In genomic region chr4:127849505-127850234, GRCh38 we compare ENCODE assay signal across 24 cellular contexts.
"Had no signal": no experiment of that assay in that cellular context is flagged by ENCODE, and none has a peak within 500 bp of the region (broad histone marks: within the 10 kb centered on the region; RNA-seq: fewer than 3 reads in every experiment).

No MANE protein-coding gene starts in this region.

- H3K27me3 ChIP-seq: brain microvascular endothelial cell, esophagus squamous epithelium, sigmoid colon, spleen, testis had no signal

- H3K4me3 Mint-ChIP-seq: activated CD4-positive, alpha-beta T cell treated with anti-CD3 and anti-CD28 coated beads, Interleukin-2, amount 10 ng/mL, durations not matched to agents 24 days and 14 days; activated CD8-positive, alpha-beta T cell treated with anti-CD3 and anti-CD28 coated beads for 36 hours; activated T-helper 17 cell treated with anti-CD3 and anti-CD28 coated beads, Interleukin-2, amount 50 U/mL, for 72 hours; mesothelial cell of epicardium; nephron; stimulated activated memory B cell treated with anti-CD40 and anti-IgM and Interleukin-4, amounts not matched to agents 10 μg/mL and 1 μg/mL and 100 μg/mL, for 72 hours; type B pancreatic cell had no signal

- H3K4me1 Mint-ChIP-seq: activated T-helper 17 cell treated with anti-CD3 and anti-CD28 coated beads, Interleukin-2, amount 50 U/mL, for 72 hours; mesothelial cell of epicardium; nephron; stimulated activated memory B cell treated with anti-CD40 and anti-IgM and Interleukin-4, amounts not matched to agents 10 μg/mL and 1 μg/mL and 100 μg/mL, for 72 hours had no signal

- H3K27me3 Mint-ChIP-seq: activated CD4-positive, alpha-beta T cell treated with anti-CD3 and anti-CD28 coated beads, Interleukin-2, amount 10 ng/mL, durations not matched to agents 24 days and 14 days; activated CD8-positive, alpha-beta T cell treated with anti-CD3 and anti-CD28 coated beads for 36 hours; activated T-helper 17 cell treated with anti-CD3 and anti-CD28 coated beads, Interleukin-2, amount 50 U/mL, for 72 hours; stimulated activated memory B cell treated with anti-CD40 and anti-IgM and Interleukin-4, amounts not matched to agents 10 μg/mL and 1 μg/mL and 100 μg/mL, for 72 hours; type B pancreatic cell had no signal

- DNase-seq: activated CD4-positive, alpha-beta T cell treated with anti-CD3 and anti-CD28 coated beads, Interleukin-2, amount 10 ng/mL, durations not matched to agents 24 days and 14 days; activated CD8-positive, alpha-beta T cell treated with anti-CD3 and anti-CD28 coated beads for 36 hours; activated naive CD4-positive, alpha-beta T cell treated with Interleukin-2 at 50 U/mL for 16 hours; activated T-cell treated with anti-CD3 and anti-CD28 coated beads, Interleukin-2, amount 50 U/mL, for 1 hour; anterior cingulate cortex; brain microvascular endothelial cell; cortex of kidney; effector CD4-positive, alpha-beta T cell; esophagus squamous epithelium; foreskin melanocyte; kidney; sigmoid colon; spleen; stimulated activated CD4-positive, alpha-beta T cell treated with anti-CD3 and anti-CD28 coated beads, Interleukin-4, amount 100 ng/mL, for 4 hours; T1000; testis had no signal

- H3K4me1 ChIP-seq: parathyroid adenoma, sigmoid colon, spleen, testis had no signal

- H3K9me3 ChIP-seq: testis had no signal

- H3K4me3 ChIP-seq: esophagus squamous epithelium, lung, sigmoid colon, spleen, testis had no signal

- H3K36me3 ChIP-seq: brain microvascular endothelial cell, esophagus squamous epithelium, sigmoid colon had no signal

- H3K9ac ChIP-seq: parathyroid adenoma had no signal

- H2AFZ ChIP-seq: parathyroid adenoma had no signal

- H3K27ac Mint-ChIP-seq: activated CD4-positive, alpha-beta T cell treated with anti-CD3 and anti-CD28 coated beads, Interleukin-2, amount 10 ng/mL, durations not matched to agents 24 days and 14 days; activated CD8-positive, alpha-beta T cell treated with anti-CD3 and anti-CD28 coated beads for 36 hours; activated T-helper 17 cell treated with anti-CD3 and anti-CD28 coated beads, Interleukin-2, amount 50 U/mL, for 72 hours; mesothelial cell of epicardium; nephron; stimulated activated memory B cell treated with anti-CD40 and anti-IgM and Interleukin-4, amounts not matched to agents 10 μg/mL and 1 μg/mL and 100 μg/mL, for 72 hours; type B pancreatic cell had no signal

- H3K27ac ChIP-seq: brain microvascular endothelial cell, esophagus squamous epithelium, parathyroid adenoma, sigmoid colon, spleen, testis had no signal

- ATAC-seq: activated CD8-positive, alpha-beta T cell treated with anti-CD3 and anti-CD28 coated beads for 36 hours; activated T-helper 17 cell treated with anti-CD3 and anti-CD28 coated beads, Interleukin-2, amount 50 U/mL, for 72 hours; left lobe of liver; stimulated activated memory B cell treated with anti-CD40 and anti-IgM and Interleukin-4, amounts not matched to agents 10 μg/mL and 1 μg/mL and 100 μg/mL, for 72 hours had no signal

- H3K79me2 ChIP-seq: parathyroid adenoma had no signal
